15 cellular contexts compared by ENCODE assay signal in genomic region chr12:130526813-130527212, GRCh38.
A peak's percentile ranks its signal among the peaks of the same experiment; 100 is the strongest.
DNase-seq lines count a peak whose midpoint lies in the region; ATAC-seq and TF ChIP-seq lines count a peak whose summit lies in the region.
"Had no signal": no experiment of that assay in that cellular context is flagged by ENCODE, and none has a peak within 500 bp of the region (broad histone marks: within the 10 kb centered on the region; RNA-seq: fewer than 3 reads in every experiment).

No MANE protein-coding gene starts in this region.

- 13% methylated on average over 6 of the region's 6 CpGs for WGBS in liver

- no peak for TF ChIP-seq RAD21 in liver (IDR thresholded peaks at IDR 0.05)

- no peak for TF ChIP-seq CTCF in activated CD8-positive, alpha-beta T cell treated with anti-CD3 and anti-CD28 coated beads for 36 hours (IDR thresholded peaks at IDR 0.05)
- no peak for TF ChIP-seq CTCF in liver (IDR thresholded peaks at IDR 0.05; ENCODE audit: low read depth, low read length, missing input control)

- peaks cover 0 to 3% (median 0%) of the 10 kb centered on the region in 4 donors for H3K27me3 ChIP-seq in liver (ENCODE audit: control insufficient read depth in 4 of 4, insufficient read depth in 4 of 4, low read length in 3 of 4)

- peaks cover 4% of the 10 kb centered on the region for H3K27me3 Mint-ChIP-seq in activated CD8-positive, alpha-beta T cell treated with anti-CD3 and anti-CD28 coated beads for 36 hours

- POLR2A ChIA-PET in activated CD8-positive, alpha-beta T cell treated with anti-CD3 and anti-CD28 coated beads for 36 hours (lab: Charles Lee), result no interaction called here

- no peaks in the 10 kb centered on the region for H3K36me3 Mint-ChIP-seq in activated CD8-positive, alpha-beta T cell treated with anti-CD3 and anti-CD28 coated beads for 36 hours (ENCODE audit: low read depth)

- no peaks in the 10 kb centered on the region for H3K36me3 ChIP-seq in liver (ENCODE audit: control insufficient read depth in 4 of 4, insufficient read depth in 3 of 4, low read depth in 1 of 4, low read length in 3 of 4)
- H3K36me3 ChIP-seq: stomach had no signal

- intact Hi-C loops in activated CD8-positive, alpha-beta T cell treated with anti-CD3 and anti-CD28 coated beads for 36 hours (cut with micrococcal nuclease), result no loop called here

- H3K9me3 ChIP-seq in liver (ENCODE audit: control insufficient read depth in 4 of 4, low read length in 3 of 4), result no peaks in the 10 kb centered on the region
- H3K9me3 ChIP-seq: stomach had no signal

- ATAC-seq in activated CD8-positive, alpha-beta T cell treated with anti-CD3 and anti-CD28 coated beads for 36 hours, result no peak
- no peak for ATAC-seq in HG03354 (IDR thresholded peaks at IDR 0.05; ENCODE audit: poor library complexity, severe bottlenecking, unreplicated experiment)
- no peak for ATAC-seq in GM21423 (IDR thresholded peaks at IDR 0.05; ENCODE audit: unreplicated experiment)
- ATAC-seq in HG03097 (IDR thresholded peaks at IDR 0.05; ENCODE audit: low FRiP score, unreplicated experiment), result no peak

- H3K27ac ChIP-seq in liver (ENCODE audit: low read depth in 1 of 2, low read length in 2 of 2), result no peak overlapping the region
- H3K27ac ChIP-seq: stomach had no signal

- no peak overlapping the region for H3K9ac ChIP-seq in liver (ENCODE audit: low read depth in 1 of 2, low read length in 2 of 2)

- H3K4me3 ChIP-seq in liver (ENCODE audit: low read depth in 1 of 3, low read length in 3 of 3), result no peak overlapping the region
- H3K4me3 ChIP-seq: stomach had no signal

- no peak overlapping the region for H3K27ac Mint-ChIP-seq in activated CD8-positive, alpha-beta T cell treated with anti-CD3 and anti-CD28 coated beads for 36 hours
- H3K27ac Mint-ChIP-seq: T-helper 1 cell treated with Interleukin-12 subunit alpha and Interleukin-12 subunit beta and Interleukin-4 antibody, amounts not matched to agents 30 μg/mL and 1 μg/mL, for 36 hours had no signal

- CTCF ChIA-PET in activated CD8-positive, alpha-beta T cell treated with anti-CD3 and anti-CD28 coated beads for 36 hours (lab: Charles Lee), result no interaction called here

- H3K9me3 Mint-ChIP-seq in activated CD8-positive, alpha-beta T cell treated with anti-CD3 and anti-CD28 coated beads for 36 hours, result no peaks in the 10 kb centered on the region
- H3K9me3 Mint-ChIP-seq: T-helper 1 cell treated with Interleukin-12 subunit alpha and Interleukin-12 subunit beta and Interleukin-4 antibody, amounts not matched to agents 30 μg/mL and 1 μg/mL, for 36 hours had no signal

- DNase-seq in COLO829 (ENCODE audit: low spot score) (peak; percentile 20), HT-29 (ENCODE audit: low spot score) (peak; percentile 25), cerebellum (ENCODE audit: low spot score) (no peak)
- DNase-seq in activated CD8-positive, alpha-beta T cell treated with anti-CD3 and anti-CD28 coated beads for 36 hours, result peak; percentile 5
- DNase-seq: C1 segment of cervical spinal cord; cerebellar nuclear complex; IMR-90; NCI-H2081 treated with DMSO at 0.1 percent for 48 hours; NK-92 treated with Interleukin-12 subunit alpha and Interleukin-12 subunit beta, amount 100 ng/mL, for 24 hours; stomach had no signal

- no peaks in the 10 kb centered on the region for H3K4me1 ChIP-seq in liver (ENCODE audit: control insufficient read depth in 4 of 4, insufficient read depth in 4 of 4, low read length in 3 of 4)
- H3K4me1 ChIP-seq: stomach had no signal

- no peak overlapping the region for H3K4me3 Mint-ChIP-seq in activated CD8-positive, alpha-beta T cell treated with anti-CD3 and anti-CD28 coated beads for 36 hours
- H3K4me3 Mint-ChIP-seq: T-helper 1 cell treated with Interleukin-12 subunit alpha and Interleukin-12 subunit beta and Interleukin-4 antibody, amounts not matched to agents 30 μg/mL and 1 μg/mL, for 36 hours had no signal

- no peaks in the 10 kb centered on the region for H3K4me1 Mint-ChIP-seq in activated CD8-positive, alpha-beta T cell treated with anti-CD3 and anti-CD28 coated beads for 36 hours (ENCODE audit: low read depth)

TF ChIP-seq in liver, 16 proteins besides CTCF, POLR2A, EP300 and RAD21:
- TF ChIP-seq FOXA2 (IDR thresholded peaks at IDR 0.05) (no peak), YY1 (IDR thresholded peaks at IDR 0.05) (no peak), REST (IDR thresholded peaks at IDR 0.05) (peak; percentile 97), ATF3 (IDR thresholded peaks at IDR 0.05) (no peak)
TF ChIP-seq in liver: peak in this region for 1.
